1 cellular context compared by ENCODE assay signal in genomic region chr14:61187642-61187905, GRCh38.
TF ChIP-seq lines count a peak whose summit lies in the region.

No MANE protein-coding gene starts in this region.

TF ChIP-seq in K562, 482 proteins besides CTCF, POLR2A, EP300 and RAD21 (continued from another document):
- TF ChIP-seq ARID3A (IDR thresholded peaks at IDR 0.05; ENCODE audit: borderline replicate concordance, low read depth, low read length) (no peak), KLF13 (tag; IDR thresholded peaks at IDR 0.05; ENCODE audit: borderline replicate concordance, low read depth) (no peak), MAZ (CRISPR knock-in tag; conservative IDR thresholded peaks at IDR 0.05 in 1 of 2, IDR thresholded peaks at IDR 0.05 in 1 of 2) (no peak), MAFG (tag; conservative IDR thresholded peaks at IDR 0.05) (0 out of 2 replicates have a peak, but pooled peaks have one; percentile 12), LEF1 (IDR thresholded peaks at IDR 0.05) (no peak), CEBPG (CRISPR knock-in tag; IDR thresholded peaks at IDR 0.05) (no peak), CEBPG (tag; conservative IDR thresholded peaks at IDR 0.05 in 1 of 2, IDR thresholded peaks at IDR 0.05 in 1 of 2) (no peak), SMARCE1 (IDR thresholded peaks at IDR 0.05) (no peak), ZNF316 (IDR thresholded peaks at IDR 0.05) (peak; percentile 54; the same call in 1 of the 2 replicates)
